25 cellular contexts compared by ENCODE assay signal in genomic region chr16:3256876-3257465, GRCh38. TPM values are rescaled to one million over a fixed set of nuclear protein-coding genes. Genes with fewer than 3 reads are reported as not detected.
DNase-seq lines count a peak whose midpoint lies in the region; ATAC-seq and TF ChIP-seq lines count a peak whose summit lies in the region.
"Had no signal": no experiment of that assay in that cellular context is flagged by ENCODE, and none has a peak within 500 bp of the region (broad histone marks: within the 10 kb centered on the region; RNA-seq: fewer than 3 reads in every experiment).

No MANE protein-coding gene starts in this region.

- no peaks in the 10 kb centered on the region for H3K9me2 ChIP-seq in PC-3 (replicated peaks; ENCODE audit: low read length)

- H3K4me2 ChIP-seq in PC-3 (ENCODE audit: low read length), result no peak overlapping the region

- POLR2A ChIA-PET in PC-3 (lab: Charles Lee; ENCODE audit: unreplicated experiment), result no interaction called here
- POLR2A ChIA-PET in CD4-positive, alpha-beta T cell (lab: Charles Lee), result interaction anchor here (1.0 kb wide), 1 partner anchor 26 kb away, joined by 3 read pairs; no protein-coding TSS in a partner anchor

- no peak overlapping the region for H2AFZ ChIP-seq in PC-3 (ENCODE audit: low read length)

- no peak overlapping the region for H3K27ac ChIP-seq in PC-3 (ENCODE audit: low read length)
- H3K27ac ChIP-seq in testis, result no peak overlapping the region
- no peak overlapping the region for H3K27ac ChIP-seq in CD4-positive, alpha-beta T cell (ENCODE audit: low read depth, low read length)
- H3K27ac ChIP-seq: body of pancreas, vagina, VCaP had no signal

- H4K20me1 ChIP-seq in PC-3 (ENCODE audit: low read length), result no peaks in the 10 kb centered on the region

- no peaks in the 10 kb centered on the region for H3K27me3 Mint-ChIP-seq in dendritic cell treated with granulocyte-macrophage colony-stimulating factor and Interleukin-4, amounts not matched to agents 40 ng/mL and 50 ng/mL, for 4 days
- H3K27me3 Mint-ChIP-seq in CD4-positive, alpha-beta T cell, result no peaks in the 10 kb centered on the region

- peak overlapping the region; percentile 76 for H3K27ac Mint-ChIP-seq in dendritic cell treated with granulocyte-macrophage colony-stimulating factor and Interleukin-4, amounts not matched to agents 40 ng/mL and 50 ng/mL, for 4 days
- no peak overlapping the region for H3K27ac Mint-ChIP-seq in CD4-positive, alpha-beta T cell
- H3K27ac Mint-ChIP-seq: effector memory CD8-positive, alpha-beta T cell; immature natural killer cell had no signal

- ATAC-seq in PC-3 (no peak), HG03520 (IDR thresholded peaks at IDR 0.05; ENCODE audit: unreplicated experiment) (no peak)
- no peak for ATAC-seq in CD4-positive, alpha-beta T cell (ENCODE audit: poor library complexity)
- ATAC-seq: body of pancreas; effector memory CD8-positive, alpha-beta T cell; stimulated activated naive CD8-positive, alpha-beta T cell treated with anti-CD3 and anti-CD28 coated beads, Interleukin-15, Interleukin-2, amounts not matched to agents 100 U/mL and 50 U/mL, for 24 hours had no signal

- WGBS in testis, 2 donors, result 85 to 89% methylated on average over 5 to 9 of the region's 9 CpGs

- DNase-seq in Daoy (ENCODE audit: low read depth) (peak; percentile 82), PC-3 (peak; percentile 36), myocyte (ENCODE audit: low read depth) (peak; percentile 19), testis (no peak), D341Med (ENCODE audit: low spot score) (no peak)
- no peak for DNase-seq in CD4-positive, alpha-beta T cell
- DNase-seq: activated CD8-positive, alpha-beta memory T cell treated with anti-CD3 and anti-CD28 coated beads for 24 hours; activated gamma-delta T cell; DND-41; effector memory CD8-positive, alpha-beta T cell; immature natural killer cell; NCI-H187 treated with DMSO at 0.1 percent for 48 hours; NCI-H510A; occipital lobe; OCI-M1; small intestine; stimulated activated naive CD8-positive, alpha-beta T cell treated with anti-CD3 and anti-CD28 coated beads, Interleukin-15, Interleukin-2, amounts not matched to agents 100 U/mL and 50 U/mL, for 24 hours had no signal

- no peaks in the 10 kb centered on the region for H3K27me3 ChIP-seq in PC-3 (ENCODE audit: low read length)
- no peaks in the 10 kb centered on the region for H3K27me3 ChIP-seq in testis
- no peaks in the 10 kb centered on the region for H3K27me3 ChIP-seq in CD4-positive, alpha-beta T cell (ENCODE audit: control insufficient read depth, insufficient read depth, low read length)
- H3K27me3 ChIP-seq: vagina had no signal

- H3K9ac ChIP-seq in PC-3 (ENCODE audit: low read length), result no peak overlapping the region

- CTCF ChIA-PET in PC-3 (lab: Charles Lee), result no interaction called here
- CTCF ChIA-PET in CD4-positive, alpha-beta T cell (lab: Charles Lee), result no interaction called here

- H3K4me3 ChIP-seq in PC-3 (ENCODE audit: low read length) (no peak overlapping the region), testis (no peak overlapping the region)
- H3K4me3 ChIP-seq: body of pancreas, HAP-1, vagina had no signal

- TF ChIP-seq CTCF in PC-3 (conservative IDR thresholded peaks at IDR 0.05; ENCODE audit: low read depth, low read length) (no peak), testis (IDR thresholded peaks at IDR 0.05) (no peak)
- no peak for TF ChIP-seq CTCF in CD4-positive, alpha-beta T cell (IDR thresholded peaks at IDR 0.05)

- peaks cover 67% of the 10 kb centered on the region for H3K4me1 Mint-ChIP-seq in dendritic cell treated with granulocyte-macrophage colony-stimulating factor and Interleukin-4, amounts not matched to agents 40 ng/mL and 50 ng/mL, for 4 days (ENCODE audit: low read depth)
- no peaks in the 10 kb centered on the region for H3K4me1 Mint-ChIP-seq in CD4-positive, alpha-beta T cell (ENCODE audit: low read depth)

- H3F3A ChIP-seq in PC-3 (ENCODE audit: low read length, unreplicated experiment), result no peaks in the 10 kb centered on the region

- no peaks in the 10 kb centered on the region for H3K36me3 Mint-ChIP-seq in dendritic cell treated with granulocyte-macrophage colony-stimulating factor and Interleukin-4, amounts not matched to agents 40 ng/mL and 50 ng/mL, for 4 days (ENCODE audit: low read depth)
- H3K36me3 Mint-ChIP-seq in CD4-positive, alpha-beta T cell (ENCODE audit: low read depth), result no peaks in the 10 kb centered on the region
- H3K36me3 Mint-ChIP-seq: immature natural killer cell had no signal

- no peaks in the 10 kb centered on the region for H3K79me2 ChIP-seq in PC-3 (ENCODE audit: low read length)

- no peaks in the 10 kb centered on the region for H3K4me1 ChIP-seq in PC-3 (ENCODE audit: insufficient read depth, low read length)
- no peaks in the 10 kb centered on the region for H3K4me1 ChIP-seq in testis
- H3K4me1 ChIP-seq: body of pancreas, HAP-1, vagina had no signal

- H3K4me3 Mint-ChIP-seq in dendritic cell treated with granulocyte-macrophage colony-stimulating factor and Interleukin-4, amounts not matched to agents 40 ng/mL and 50 ng/mL, for 4 days, result peak overlapping the region; percentile 67
- H3K4me3 Mint-ChIP-seq in CD4-positive, alpha-beta T cell, result no peak overlapping the region
- H3K4me3 Mint-ChIP-seq: immature natural killer cell had no signal

- BruUV-seq in PC-3 (replicated peaks; lab: Mats Ljungman, UMichigan), result no TSS peak

- intact Hi-C loops in PC-3 (cut with micrococcal nuclease) (no loop called here), testis (cut with DNase I; ENCODE audit: low total_unique reads) (no loop called here)
- intact Hi-C loops in dendritic cell treated with granulocyte-macrophage colony-stimulating factor and Interleukin-4, amounts not matched to agents 40 ng/mL and 50 ng/mL, for 4 days (cut with micrococcal nuclease), result no loop called here
- intact Hi-C loops in CD4-positive, alpha-beta T cell (cut with DNase I, micrococcal nuclease), result loop anchor here in 1 of 2 experiments (2.0 kb wide), 1 partner anchor 14 kb away; no protein-coding TSS in a partner anchor

- no peak for TF ChIP-seq POLR2A in testis (IDR thresholded peaks at IDR 0.05)

- H3K9me3 ChIP-seq in PC-3 (ENCODE audit: low read length) (no peaks in the 10 kb centered on the region), testis (no peaks in the 10 kb centered on the region)
- H3K9me3 ChIP-seq in CD4-positive, alpha-beta T cell (ENCODE audit: control insufficient read depth, low read length), result no peaks in the 10 kb centered on the region
- H3K9me3 ChIP-seq: body of pancreas, vagina had no signal

- H3K36me3 ChIP-seq in PC-3 (ENCODE audit: low read depth, low read length) (no peaks in the 10 kb centered on the region), testis (ENCODE audit: low read depth, missing control alignments) (no peaks in the 10 kb centered on the region)
- H3K36me3 ChIP-seq: HAP-1, vagina had no signal

- no peaks in the 10 kb centered on the region for H3K9me3 Mint-ChIP-seq in dendritic cell treated with granulocyte-macrophage colony-stimulating factor and Interleukin-4, amounts not matched to agents 40 ng/mL and 50 ng/mL, for 4 days
- H3K9me3 Mint-ChIP-seq in CD4-positive, alpha-beta T cell, result no peaks in the 10 kb centered on the region
- H3K9me3 Mint-ChIP-seq: effector memory CD8-positive, alpha-beta T cell; immature natural killer cell had no signal

RNA-seq across cellular contexts. Expression of gene MEFV, which starts 0.5 kb away (rescaled TPM):
- 0.21 and 0.34 TPM in 2 replicates for total RNA-seq in Daoy (2014; rRNA removed; shearing (Covaris generic))
- 0.04 TPM in 1 of 2 replicates, not detected in the other for total RNA-seq in PC-3 (2014; rRNA removed)
- 0.37 and 0.99 TPM in 2 replicates for total RNA-seq in myocyte
- 0.11 TPM for polyA plus RNA-seq in myocyte (2012)
- 1 to 10 TPM; 5.2 to 5.7 TPM for total RNA-seq in testis
- polyA plus RNA-seq in testis (ENCODE audit: insufficient read depth, low read depth, low replicate concordance), result 2.6 TPM
- total RNA-seq in CD4-positive, alpha-beta T cell, result under 1 TPM; 0.60 to 0.73 TPM
- total RNA-seq: glomerular endothelial cell had no signal
- polyA plus RNA-seq: BJ had no signal

RNA-seq across cellular contexts. Expression of gene ZNF200, which starts 22.0 kb away (rescaled TPM):
- total RNA-seq in Daoy (2014; rRNA removed; shearing (Covaris generic)), result 8.0 and 8.7 TPM in 2 replicates
- total RNA-seq in PC-3 (2014; rRNA removed) (4.7 and 5.0 TPM in 2 replicates), myocyte (8.6 and 9.2 TPM in 2 replicates), testis (10 to 100 TPM; 45.2 to 48.3 TPM)
- polyA plus RNA-seq in myocyte (2012), result 4.6 TPM
- polyA plus RNA-seq in testis (ENCODE audit: insufficient read depth, low read depth, low replicate concordance), result 41.9 TPM
- total RNA-seq in CD4-positive, alpha-beta T cell, result 1 to 10 TPM; 7.0 to 7.2 TPM

RNA-seq across cellular contexts. Expression of gene ZNF263, which starts 26.3 kb away (rescaled TPM):
- 28.8 and 61.1 TPM in 2 replicates for total RNA-seq in Daoy (2014; rRNA removed; shearing (Covaris generic))
- 52.2 and 68.7 TPM in 2 replicates for total RNA-seq in PC-3 (2014; rRNA removed)
- 36.2 and 48.2 TPM in 2 replicates for total RNA-seq in myocyte
- polyA plus RNA-seq in myocyte (2012), result 21.9 TPM
- total RNA-seq in testis, result 10 to 100 TPM; 47.3 to 58.3 TPM
- 44.7 TPM for polyA plus RNA-seq in testis (ENCODE audit: insufficient read depth, low read depth, low replicate concordance)
- total RNA-seq in CD4-positive, alpha-beta T cell, result 10 to 100 TPM; 35.3 to 39.4 TPM

RNA-seq across cellular contexts. Expression of gene TIGD7, which starts 48.3 kb away (rescaled TPM):
- 3.5 and 4.1 TPM in 2 replicates for total RNA-seq in Daoy (2014; rRNA removed; shearing (Covaris generic))
- total RNA-seq in PC-3 (2014; rRNA removed) (4.4 and 5.5 TPM in 2 replicates), myocyte (4.5 and 8.4 TPM in 2 replicates), testis (10 to 100 TPM; 17.5 to 22.6 TPM)
- 2.5 TPM for polyA plus RNA-seq in myocyte (2012)
- 12.7 TPM for polyA plus RNA-seq in testis (ENCODE audit: insufficient read depth, low read depth, low replicate concordance)
- 1 to 10 TPM; 1.5 to 1.7 TPM for total RNA-seq in CD4-positive, alpha-beta T cell

RNA-seq across cellular contexts. Expression of gene ZNF75A, which starts 48.3 kb away (rescaled TPM):
- 20.6 and 20.7 TPM in 2 replicates for total RNA-seq in Daoy (2014; rRNA removed; shearing (Covaris generic))
- total RNA-seq in PC-3 (2014; rRNA removed), result 15.9 and 20.1 TPM in 2 replicates
- total RNA-seq in myocyte, result 19.5 and 22.3 TPM in 2 replicates
- polyA plus RNA-seq in myocyte (2012), result 15.5 TPM
- 10 to 100 TPM; 50.9 to 66.3 TPM for total RNA-seq in testis
- 29.5 TPM for polyA plus RNA-seq in testis (ENCODE audit: insufficient read depth, low read depth, low replicate concordance)
- total RNA-seq in CD4-positive, alpha-beta T cell, result 10 to 100 TPM; 41.7 to 42.2 TPM

Comparison
In these comparisons a context has a peak if more than half of its experiments do, and no peak if none do; other contexts are left out.
1. DNase-seq: peak in Daoy (single experiment), PC-3 (single experiment) and myocyte (single experiment); none in testis (single experiment), D341Med (single experiment) and CD4-positive, alpha-beta T cell (0 of 10).